In genomic region chr10:13099666-13100348, GRCh38 we compare ENCODE assay signal across 1 cellular context.
A peak's percentile ranks its signal among the peaks of the same experiment; 100 is the strongest.
TF ChIP-seq lines count a peak whose summit lies in the region.

TSS of gene OPTN (plus strand) at chr10:13100163. CDS start at chr10:13109123, 8,960 bp downstream.

TF ChIP-seq in HepG2, 621 proteins besides CTCF, POLR2A, EP300 and RAD21 (continued from another document and continues in another):
- TF ChIP-seq CENPBD1 (CRISPR knock-in tag; IDR thresholded peaks at IDR 0.05; ENCODE audit: borderline replicate concordance, low read depth) (no peak), ZBTB21 (CRISPR knock-in tag; IDR thresholded peaks at IDR 0.05) (no peak; the same call in 1 of the 2 replicates), MBNL3 (CRISPR knock-in tag; conservative IDR thresholded peaks at IDR 0.05) (no peak), TP53 (CRISPR knock-in tag; conservative IDR thresholded peaks at IDR 0.05) (no peak), WIZ (CRISPR knock-in tag; IDR thresholded peaks at IDR 0.05) (no peak), ZNF546 (CRISPR knock-in tag; conservative IDR thresholded peaks at IDR 0.05) (no peak), PHF21A (CRISPR knock-in tag; IDR thresholded peaks at IDR 0.05) (0 out of 2 replicates have a peak, but pooled peaks have one; percentile 36), REPIN1 (CRISPR knock-in tag; IDR thresholded peaks at IDR 0.05; ENCODE audit: borderline replicate concordance, low read depth) (peak; percentile 48; the same call in 1 of the 2 replicates), CREM (IDR thresholded peaks at IDR 0.05) (0 out of 2 replicates have a peak, but pooled peaks have one; percentile 24), CREM (CRISPR knock-in tag; IDR thresholded peaks at IDR 0.05) (no peak), KMT2A (CRISPR knock-in tag; IDR thresholded peaks at IDR 0.05) (no peak), ZFY (CRISPR knock-in tag; IDR thresholded peaks at IDR 0.05) (peak; percentile 41; the same call in 1 of the 2 replicates), ZGPAT (CRISPR knock-in tag; IDR thresholded peaks at IDR 0.05) (no peak), SAP130 (CRISPR knock-in tag; IDR thresholded peaks at IDR 0.05; ENCODE audit: low read depth) (peak; percentile 63; the same call in 1 of the 2 replicates), ZSCAN25 (CRISPR knock-in tag; IDR thresholded peaks at IDR 0.05) (no peak), ZNF768 (CRISPR knock-in tag; IDR thresholded peaks at IDR 0.05) (no peak), MAX (IDR thresholded peaks at IDR 0.05) (peak; percentile 25; the same call in 1 of the 2 replicates), ATAD3A (CRISPR knock-in tag; IDR thresholded peaks at IDR 0.05) (no peak), ZNF770 (CRISPR knock-in tag; IDR thresholded peaks at IDR 0.05) (peak; percentile 55), ZBTB43 (CRISPR knock-in tag; conservative IDR thresholded peaks at IDR 0.05) (no peak), KLF11 (CRISPR knock-in tag; IDR thresholded peaks at IDR 0.05) (no peak), ZNF142 (CRISPR knock-in tag; IDR thresholded peaks at IDR 0.05) (no peak), ZNF329 (CRISPR knock-in tag; IDR thresholded peaks at IDR 0.05; ENCODE audit: low read depth) (0 out of 2 replicates have a peak, but pooled peaks have one; percentile 29), SP4 (CRISPR knock-in tag; IDR thresholded peaks at IDR 0.05) (no peak), ZFP41 (CRISPR knock-in tag; IDR thresholded peaks at IDR 0.05; ENCODE audit: borderline replicate concordance) (no peak), PTBP1 (IDR thresholded peaks at IDR 0.05; ENCODE audit: low read depth, low read length, poor library complexity, severe bottlenecking) (no peak), MYPOP (CRISPR knock-in tag; IDR thresholded peaks at IDR 0.05) (0 out of 2 replicates have a peak, but pooled peaks have one; percentile 45), ZNF274 (CRISPR knock-in tag; IDR thresholded peaks at IDR 0.05) (no peak), FOXO4 (CRISPR knock-in tag; conservative IDR thresholded peaks at IDR 0.05) (no peak), TAF1 (CRISPR knock-in tag; IDR thresholded peaks at IDR 0.05) (peak; percentile 38; the same call in 1 of the 2 replicates), NCOA2 (CRISPR knock-in tag; IDR thresholded peaks at IDR 0.05) (no peak), JUND (CRISPR knock-in tag; IDR thresholded peaks at IDR 0.05) (no peak), TEAD3 (CRISPR knock-in tag; optimal IDR thresholded peaks at IDR 0.05; ENCODE audit: borderline replicate concordance) (peak; percentile 55), TBP (CRISPR knock-in tag; IDR thresholded peaks at IDR 0.05) (no peak), DPF2 (CRISPR knock-in tag; IDR thresholded peaks at IDR 0.05; ENCODE audit: borderline replicate concordance, low read depth) (no peak), ZNF558 (CRISPR knock-in tag; IDR thresholded peaks at IDR 0.05; ENCODE audit: borderline replicate concordance) (no peak; the same call in 1 of the 2 replicates), ZNF687 (CRISPR knock-in tag; IDR thresholded peaks at IDR 0.05) (peak; percentile 61), TFAP4 (IDR thresholded peaks at IDR 0.05; ENCODE audit: borderline replicate concordance, low read depth) (peak; percentile 89; the same call in 1 of the 2 replicates), FOSL1 (CRISPR knock-in tag; IDR thresholded peaks at IDR 0.05; ENCODE audit: borderline replicate concordance) (no peak)
